Comparison of ENCODE assay signal across 20 cellular contexts in the genomic region with DNA sequence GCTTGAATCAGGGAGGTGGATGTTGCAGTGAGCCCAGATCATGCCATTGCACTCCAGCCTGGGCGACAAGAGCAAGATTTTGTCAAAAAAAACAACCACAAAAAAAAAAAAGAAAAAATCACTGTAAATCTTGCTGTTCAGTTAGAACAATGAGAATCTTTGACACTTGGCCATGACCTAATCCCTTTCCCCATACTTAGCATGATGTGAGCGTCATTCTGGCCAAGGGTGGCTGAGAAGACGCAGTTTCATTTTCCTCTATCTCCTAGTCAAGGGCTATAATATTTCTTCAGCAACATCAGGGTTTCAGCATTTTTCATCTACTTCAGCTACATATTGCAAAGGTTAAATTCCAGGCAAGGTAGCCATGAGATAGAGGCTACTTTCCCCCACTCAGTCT.
"Had no signal": no experiment of that assay in that cellular context is flagged by ENCODE, and none has a peak within 500 bp of the region (broad histone marks: within the 10 kb centered on the region; RNA-seq: fewer than 3 reads in every experiment).

No MANE protein-coding gene starts in this region.

- H3K4me1 ChIP-seq: foreskin keratinocyte, stomach, upper lobe of right lung had no signal

- ATAC-seq: activated naive CD8-positive, alpha-beta T cell treated with anti-CD3 and anti-CD28 coated beads, Interleukin-2, amount 50 U/mL, for 24 hours; naive thymus-derived CD8-positive, alpha-beta T cell; stimulated activated effector memory CD8-positive, alpha-beta T cell treated with anti-CD3 and anti-CD28 coated beads, Interleukin-12 subunit alpha, Interleukin-12 subunit beta, amount 100 ng/mL, for 72 hours; upper lobe of right lung had no signal

- H3K36me3 ChIP-seq: stomach, thoracic aorta, upper lobe of right lung, WERI-Rb-1 had no signal

- DNase-seq: activated CD4-positive, alpha-beta T cell treated with anti-CD3 and anti-CD28 coated beads for 1 hour; activated CD8-positive, alpha-beta memory T cell treated with anti-CD3 and anti-CD28 coated beads for 24 hours; activated CD8-positive, alpha-beta memory T cell treated with anti-CD3 and anti-CD28 coated beads, Interleukin-2, amount 50 U/mL, for 48 hours; activated effector memory CD4-positive, alpha-beta T cell treated with Interleukin-2 at 50 U/mL for 16 hours; activated naive CD4-positive, alpha-beta T cell treated with anti-CD3 and anti-CD28 coated beads, Interleukin-2, amount 10 ng/mL, durations not matched to agents 7 days and 5 days; activated naive CD8-positive, alpha-beta T cell treated with anti-CD3 and anti-CD28 coated beads, Interleukin-2, amount 50 U/mL, for 24 hours; activated T-cell treated with anti-CD3 and anti-CD28 coated beads, Interleukin-2, amount 50 U/mL, for 48 hours; aorta; effector memory CD4-positive, alpha-beta T cell; left ventricle myocardium superior; naive thymus-derived CD8-positive, alpha-beta T cell; stimulated activated CD4-positive, alpha-beta T cell treated with anti-CD3 and anti-CD28 coated beads, Interleukin-4, amount 100 ng/mL, for 24 hours; stomach; SW 1271; T-helper 2 cell; upper lobe of right lung; WERI-Rb-1 had no signal

- H3K4me3 ChIP-seq: stomach, thoracic aorta, upper lobe of right lung had no signal

- H3K9me3 ChIP-seq: thoracic aorta, upper lobe of right lung had no signal

- H3K27ac ChIP-seq: foreskin keratinocyte, stomach, thoracic aorta, upper lobe of right lung, WERI-Rb-1 had no signal

- H3K27me3 ChIP-seq: foreskin keratinocyte, stomach, upper lobe of right lung had no signal
